ENCODE assay signal across 8 cellular contexts in the genomic region with DNA sequence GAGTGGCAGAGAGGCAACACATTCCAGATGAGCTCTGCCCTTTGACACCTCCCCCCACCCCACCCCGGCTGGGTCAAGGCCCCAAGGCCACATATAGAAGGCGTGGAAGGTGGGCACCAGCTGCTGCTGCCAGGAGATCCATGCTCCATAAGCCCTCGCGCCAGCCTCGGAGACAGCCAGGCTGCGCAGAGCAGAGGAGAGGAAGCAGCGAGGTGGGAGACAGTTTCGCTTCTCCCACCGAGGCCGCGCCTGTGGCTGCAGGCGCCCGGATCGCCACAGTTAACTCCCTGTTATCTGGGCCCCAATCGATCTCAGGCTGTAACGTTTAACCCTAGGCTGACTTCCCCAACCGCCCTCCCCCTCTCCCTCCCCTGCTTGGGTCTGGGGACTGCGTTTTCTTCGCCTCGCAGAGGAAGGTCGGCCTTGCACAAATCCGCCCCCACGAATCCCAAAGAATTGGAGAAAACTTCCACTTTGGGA. TPM values are rescaled to one million over a fixed set of nuclear protein-coding genes. Genes with fewer than 3 reads are reported as not detected.
DNase-seq lines count a peak whose midpoint lies in the region; ATAC-seq, FAIRE-seq and TF ChIP-seq lines count a peak whose summit lies in the region.

No MANE protein-coding gene starts in this region.

- H3K36me3 Mint-ChIP-seq in T-helper 17 cell (ENCODE audit: low read depth): peaks cover 3% of the 10 kb centered on the region
- H3K36me3 Mint-ChIP-seq in activated T-helper 17 cell treated with anti-CD3 and anti-CD28 coated beads, Interleukin-2, amount 50 U/mL, for 72 hours (ENCODE audit: low read depth): peaks cover 5% of the 10 kb centered on the region

- peak overlapping the region; percentile 97 for H3K4me2 ChIP-seq in smooth muscle cell

- H3K27me3 Mint-ChIP-seq in T-helper 17 cell: peaks cover 33% of the 10 kb centered on the region
- peaks cover 18% of the 10 kb centered on the region for H3K27me3 Mint-ChIP-seq in activated T-helper 17 cell treated with anti-CD3 and anti-CD28 coated beads, Interleukin-2, amount 50 U/mL, for 72 hours

- peaks cover 25% of the 10 kb centered on the region for H3K4me1 Mint-ChIP-seq in T-helper 17 cell
- H3K4me1 Mint-ChIP-seq in activated T-helper 17 cell treated with anti-CD3 and anti-CD28 coated beads, Interleukin-2, amount 50 U/mL, for 72 hours: peaks cover 5% of the 10 kb centered on the region

- peaks cover 33% of the 10 kb centered on the region for H3K4me1 ChIP-seq in smooth muscle cell (ENCODE audit: low read depth)

- DNase-seq in HuH-7.5 (ENCODE audit: low spot score) (peak; percentile 63), T-helper 17 cell (no peak), iPS-NIHi11 (ENCODE audit: low spot score) (peak; percentile 62), smooth muscle cell (lab: John Stamatoyannopoulos, UW; ENCODE audit: unreplicated experiment) (no peak), NCI-H2171 (lab: John Stamatoyannopoulos, UW) (no peak), H54 (ENCODE audit: insufficient read length, low spot score) (no peak), cerebellar nuclear complex (lab: John Stamatoyannopoulos, UW) (no peak)

- H3K27ac Mint-ChIP-seq in T-helper 17 cell: no peak overlapping the region
- H3K27ac Mint-ChIP-seq in activated T-helper 17 cell treated with anti-CD3 and anti-CD28 coated beads, Interleukin-2, amount 50 U/mL, for 72 hours: no peak overlapping the region

- peak overlapping the region; percentile 95 for H3K4me3 ChIP-seq in smooth muscle cell

- no peak for ATAC-seq in T-helper 17 cell
- no peak for ATAC-seq in activated T-helper 17 cell treated with anti-CD3 and anti-CD28 coated beads, Interleukin-2, amount 50 U/mL, for 72 hours (replicated peaks)

- peaks cover 15% of the 10 kb centered on the region for H3F3A ChIP-seq in smooth muscle cell (ENCODE audit: low read depth)

- H3K9ac ChIP-seq in smooth muscle cell (ENCODE audit: low read depth): no peak overlapping the region

- peaks cover 40% of the 10 kb centered on the region for H3K79me2 ChIP-seq in smooth muscle cell (ENCODE audit: low read depth)

- H4K20me1 ChIP-seq in smooth muscle cell (ENCODE audit: low read depth): peaks cover 30% of the 10 kb centered on the region

- H3K27me3 ChIP-seq in smooth muscle cell (ENCODE audit: low read depth): no peaks in the 10 kb centered on the region

- H3K9me3 ChIP-seq in T-helper 17 cell (ENCODE audit: control insufficient read depth, low read length, poor library complexity, severe bottlenecking): no peaks in the 10 kb centered on the region
- no peaks in the 10 kb centered on the region for H3K9me3 ChIP-seq in smooth muscle cell (replicated peaks; ENCODE audit: low read depth)

- H2AFZ ChIP-seq in smooth muscle cell (ENCODE audit: low read depth): no peak overlapping the region

- FAIRE-seq in H54 (lab: Jason Lieb, UNC): no peak

- H3K36me3 ChIP-seq in smooth muscle cell (ENCODE audit: low read depth): no peaks in the 10 kb centered on the region

- no peak overlapping the region for H3K27ac ChIP-seq in smooth muscle cell (ENCODE audit: low read depth)

- peak overlapping the region; percentile 12 for H3K4me3 Mint-ChIP-seq in T-helper 17 cell
- H3K4me3 Mint-ChIP-seq in activated T-helper 17 cell treated with anti-CD3 and anti-CD28 coated beads, Interleukin-2, amount 50 U/mL, for 72 hours: no peak overlapping the region

- 4% methylated on average over 23 of the region's 23 CpGs for WGBS in smooth muscle cell (ENCODE audit: low lambda C conversion rate)

- TF ChIP-seq CTCF in smooth muscle cell (IDR thresholded peaks at IDR 0.05; ENCODE audit: borderline replicate concordance, insufficient read depth, poor library complexity, severe bottlenecking): no peak

- H3K9me3 Mint-ChIP-seq in activated T-helper 17 cell treated with anti-CD3 and anti-CD28 coated beads, Interleukin-2, amount 50 U/mL, for 72 hours: no peaks in the 10 kb centered on the region

- no peak for TF ChIP-seq POLR2A in H54 (IDR thresholded peaks at IDR 0.05; ENCODE audit: low read depth, low read length)

RNA-seq across cellular contexts. Expression of a gene that starts 1.2 kb away (rescaled TPM):
- 1 to 10 TPM; 3.2 to 4.3 TPM for total RNA-seq in T-helper 17 cell
- 85.5 and 103 TPM in 2 replicates for total RNA-seq in smooth muscle cell
- 139 and 175 TPM in 2 replicates for polyA plus RNA-seq in smooth muscle cell
- 1 to 10 TPM in 1 of 2 donors, under 1 TPM in 1; 0.89 to 2.7 TPM for total RNA-seq in activated T-helper 17 cell treated with anti-CD3 and anti-CD28 coated beads, Interleukin-2, amount 50 U/mL, for 72 hours

Comparison
In these comparisons a context has a peak if more than half of its experiments do, and no peak if none do; other contexts are left out.
1. DNase-seq: peak in HuH-7.5 (single experiment) and iPS-NIHi11 (single experiment); none in T-helper 17 cell (0 of 3), smooth muscle cell (single experiment), NCI-H2171 (single experiment), H54 (single experiment) and cerebellar nuclear complex (0 of 2).
2. RNA of a gene that starts 1.2 kb away (total RNA-seq): 85.5 to 103 TPM in smooth muscle cell; 3.2 to 4.3 TPM in T-helper 17 cell and 0.89 to 2.7 TPM in activated T-helper 17 cell treated with anti-CD3 and anti-CD28 coated beads, Interleukin-2, amount 50 U/mL, for 72 hours; every median in the first group is over 10 times any median in the second.